ENCODE assay signal across 8 cellular contexts in the genomic region with DNA sequence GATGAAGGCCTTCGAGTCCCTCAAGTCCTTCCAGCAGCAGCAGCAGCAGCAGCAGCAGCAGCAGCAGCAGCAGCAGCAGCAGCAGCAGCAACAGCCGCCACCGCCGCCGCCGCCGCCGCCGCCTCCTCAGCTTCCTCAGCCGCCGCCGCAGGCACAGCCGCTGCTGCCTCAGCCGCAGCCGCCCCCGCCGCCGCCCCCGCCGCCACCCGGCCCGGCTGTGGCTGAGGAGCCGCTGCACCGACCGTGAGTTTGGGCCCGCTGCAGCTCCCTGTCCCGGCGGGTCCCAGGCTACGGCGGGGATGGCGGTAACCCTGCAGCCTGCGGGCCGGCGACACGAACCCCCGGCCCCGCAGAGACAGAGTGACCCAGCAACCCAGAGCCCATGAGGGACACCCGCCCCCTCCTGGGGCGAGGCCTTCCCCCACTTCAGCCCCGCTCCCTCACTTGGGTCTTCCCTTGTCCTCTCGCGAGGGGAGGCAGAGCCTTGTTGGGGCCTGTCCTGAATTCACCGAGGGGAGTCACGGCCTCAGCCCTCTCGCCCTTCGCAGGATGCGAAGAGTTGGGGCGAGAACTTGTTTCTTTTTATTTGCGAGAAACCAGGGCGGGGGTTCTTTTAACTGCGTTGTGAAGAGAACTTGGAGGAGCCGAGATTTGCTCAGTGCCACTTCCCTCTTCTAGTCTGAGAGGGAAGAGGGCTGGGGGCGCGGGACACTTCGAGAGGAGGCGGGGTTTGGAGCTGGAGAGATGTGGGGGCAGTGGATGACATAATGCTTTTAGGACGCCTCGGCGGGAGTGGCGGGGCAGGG. TPM values are rescaled to one million over a fixed set of nuclear protein-coding genes. Genes with fewer than 3 reads are reported as not detected.
DNase-seq lines count a peak whose midpoint lies in the region; ATAC-seq and TF ChIP-seq lines count a peak whose summit lies in the region.

No MANE protein-coding gene starts in this region.

- no peaks in the 10 kb centered on the region for H3K4me1 ChIP-seq in BE2C
- H3K4me1 ChIP-seq in gastrocnemius medialis: peaks cover 19 to 36% of the 10 kb centered on the region in 2 donors

- no peaks in the 10 kb centered on the region for H3K36me3 ChIP-seq in BE2C
- H3K36me3 ChIP-seq in gastrocnemius medialis: no peaks in the 10 kb centered on the region

- H3K9me3 ChIP-seq in BE2C (no peaks in the 10 kb centered on the region), gastrocnemius medialis (no peaks in the 10 kb centered on the region)

- TF ChIP-seq CTCF in BE2C (IDR thresholded peaks at IDR 0.05; ENCODE audit: low read depth, low read length): no peak
- no peak for TF ChIP-seq CTCF in NB4 (IDR thresholded peaks at IDR 0.05; ENCODE audit: low read depth, low read length)
- no peak for TF ChIP-seq CTCF in astrocyte of the spinal cord (IDR thresholded peaks at IDR 0.05; ENCODE audit: low read depth, low read length)
- no peak for TF ChIP-seq CTCF in gastrocnemius medialis (IDR thresholded peaks at IDR 0.05 in 4 of 5, conservative IDR thresholded peaks at IDR 0.05 in 1 of 5)

- intact Hi-C loops in gastrocnemius medialis (cut with DNase I; ENCODE audit: low total_unique reads): loop anchor here (1.0 to 10.0 kb wide), 4 partner anchors 28 to 1490 kb away; partner anchors contain the start of genes GRK4, NOP14 and RGS12

- H3K27me3 ChIP-seq in BE2C (no peaks in the 10 kb centered on the region), gastrocnemius medialis (no peaks in the 10 kb centered on the region)

- peak; percentile 5 for ATAC-seq in GM19452 (IDR thresholded peaks at IDR 0.05; ENCODE audit: unreplicated experiment)
- ATAC-seq in gastrocnemius medialis: peak; percentile 13 to 20
- ATAC-seq in GM21737 (IDR thresholded peaks at IDR 0.05; ENCODE audit: unreplicated experiment): no peak

- peak; percentile 72 for DNase-seq in BE2C
- DNase-seq in NB4 (ENCODE audit: low read depth): peak; percentile 93
- DNase-seq in T-helper 1 cell: peak in 4 of 5 donors; percentile 19 to 41 (median 28)
- DNase-seq in astrocyte of the spinal cord (ENCODE audit: low read depth, low spot score): peak; percentile 71
- DNase-seq in gastrocnemius medialis: peak in 1 of 2 donors; percentile 23

- H3K27ac ChIP-seq in gastrocnemius medialis: peak overlapping the region; percentile 86 to 100 (median 96)

- TF ChIP-seq POLR2A in NB4 (IDR thresholded peaks at IDR 0.05; ENCODE audit: extremely low read depth, insufficient read length) (peak; percentile 32), gastrocnemius medialis (IDR thresholded peaks at IDR 0.05) (peak in 1 of 2 donors; percentile 37)

- H3K4me3 ChIP-seq in BE2C (ENCODE audit: low read depth, low read length) (peak overlapping the region; percentile 93), NB4 (ENCODE audit: low read depth, low read length) (peak overlapping the region; percentile 82), astrocyte of the spinal cord (ENCODE audit: low read depth, low read length) (peak overlapping the region; percentile 94), iPS-11a (ENCODE audit: low read depth, low read length) (peak overlapping the region; percentile 79), gastrocnemius medialis (peak overlapping the region; percentile 74 to 90 (median 80))

- in situ Hi-C loops in astrocyte of the spinal cord (cut with HindIII; ENCODE audit: low sequenced_read_pairs): no loop called here
- in situ Hi-C loops in gastrocnemius medialis (cut with MboI; ENCODE audit: low sequenced_read_pairs in 4 of 4): no loop called here

RNA-seq across cellular contexts. Expression of gene HTT, which starts 0.6 kb away (rescaled TPM):
- 20.7 TPM for polyA plus RNA-seq in BE2C (2012; ENCODE audit: insufficient read depth, insufficient read length, low read depth)
- total RNA-seq in gastrocnemius medialis: 10 to 100 TPM; 23.5 to 73.0 (median 51.1) TPM

RNA-seq across cellular contexts. Expression of gene HTT-AS, which starts 0.7 kb away (rescaled TPM):
- not detected for polyA plus RNA-seq in BE2C (2012; ENCODE audit: insufficient read depth, insufficient read length, low read depth)
- not detected for total RNA-seq in gastrocnemius medialis
